In the genomic region with DNA sequence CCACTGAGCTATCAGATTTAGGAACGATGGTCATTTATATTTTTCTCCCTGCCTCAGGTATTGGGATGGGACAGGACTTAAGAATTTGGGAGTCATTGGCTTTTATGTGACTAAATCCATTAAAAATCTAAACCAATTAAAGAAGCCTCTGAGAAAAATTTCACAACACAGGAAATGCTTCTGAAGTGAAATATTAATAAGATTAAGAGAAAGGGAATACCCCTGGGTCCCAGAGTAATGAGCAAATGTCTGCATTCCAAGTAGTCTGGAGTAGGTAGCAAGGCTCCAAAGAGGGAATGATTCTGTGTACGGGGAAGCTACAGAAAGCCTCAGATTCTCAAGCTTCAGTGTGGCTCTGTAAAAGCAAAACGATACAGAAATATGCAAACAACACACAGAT, we compare ENCODE assay signal across 8 cellular contexts. TPM values are rescaled to one million over a fixed set of nuclear protein-coding genes. Genes with fewer than 3 reads are reported as not detected.
A peak's percentile ranks its signal among the peaks of the same experiment; 100 is the strongest.
DNase-seq lines count a peak whose midpoint lies in the region; TF ChIP-seq lines count a peak whose summit lies in the region.

No MANE protein-coding gene starts in this region.

- H3K27me3 ChIP-seq in OCI-LY3 (ENCODE audit: low read depth, low read length) (peaks cover 6% of the 10 kb centered on the region), esophagus muscularis mucosa (peaks cover 0 to 5% (median 0%) of the 10 kb centered on the region in 4 donors), prostate gland (replicated peaks; ENCODE audit: insufficient read depth) (no peaks in the 10 kb centered on the region)

- H3K9me3 ChIP-seq in OCI-LY3 (ENCODE audit: insufficient read depth, low read length) (no peaks in the 10 kb centered on the region), esophagus muscularis mucosa (no peaks in the 10 kb centered on the region), prostate gland (no peaks in the 10 kb centered on the region)

- H2AFZ ChIP-seq in OCI-LY3 (ENCODE audit: low read depth, low read length) = peak overlapping the region; percentile 86

- TF ChIP-seq POLR2A in esophagus muscularis mucosa (IDR thresholded peaks at IDR 0.05; ENCODE audit: low read depth) (no peak), prostate gland (IDR thresholded peaks at IDR 0.05) (no peak)

- intact Hi-C loops in esophagus muscularis mucosa (cut with DNase I) (loop anchor here (5.0 kb wide), 1 partner anchor 221 kb away; no protein-coding TSS in a partner anchor), prostate gland (cut with DNase I) (loop anchor here (10.0 kb wide), 1 partner anchor 246 kb away; a partner anchor contains a TSS)

- H3K36me3 ChIP-seq in OCI-LY3 (replicated peaks; ENCODE audit: low read depth, low read length) (peaks cover 3% of the 10 kb centered on the region), esophagus muscularis mucosa (peaks cover 2 to 5% (median 3%) of the 10 kb centered on the region in 4 donors), prostate gland (peaks cover 0 to 2% of the 10 kb centered on the region in 2 donors)

- H3K27ac ChIP-seq in OCI-LY3 (ENCODE audit: low read length) (peak overlapping the region; percentile 50), esophagus muscularis mucosa (replicated peaks in 1 of 4) (peak overlapping the region; percentile 67 to 80 (median 74)), prostate gland (peak overlapping the region; percentile 59 to 66)

- H3K4me1 ChIP-seq in OCI-LY3 (ENCODE audit: low read length) = peaks cover 29% of the 10 kb centered on the region
- peaks cover 15 to 21% (median 18%) of the 10 kb centered on the region in 4 donors for H3K4me1 ChIP-seq in esophagus muscularis mucosa
- peaks cover 9% of the 10 kb centered on the region for H3K4me1 ChIP-seq in prostate gland (replicated peaks)

- WGBS in esophagus muscularis mucosa = 39% methylated on average over 3 of the region's 3 CpGs
- 20% methylated on average over 3 of the region's 3 CpGs for WGBS in prostate gland

- TF ChIP-seq CTCF in OCI-LY3 (IDR thresholded peaks at IDR 0.05; ENCODE audit: low read depth, low read length) = no peak
- TF ChIP-seq CTCF in esophagus muscularis mucosa (IDR thresholded peaks at IDR 0.05) = no peak
- TF ChIP-seq CTCF in prostate gland (IDR thresholded peaks at IDR 0.05) = no peak

- peaks cover 43% of the 10 kb centered on the region for H3K79me2 ChIP-seq in OCI-LY3 (ENCODE audit: low read length)

- DNase-seq in ELR (ENCODE audit: low read depth) = peak; percentile 18
- no peak for DNase-seq in esophagus muscularis mucosa (ENCODE audit: extremely low spot score)
- no peak for DNase-seq in prostate gland (ENCODE audit: low spot score)
- DNase-seq in NCI-H2029 (lab: John Stamatoyannopoulos, UW) = no peak
- DNase-seq in iPS-NIHi11 (ENCODE audit: low spot score) = no peak
- no peak for DNase-seq in NCI-H146 (lab: John Stamatoyannopoulos, UW)
- DNase-seq in UCSD-AML1 (lab: John Stamatoyannopoulos, UW; ENCODE audit: unreplicated experiment) = no peak

- peak overlapping the region; percentile 95 for H3K4me2 ChIP-seq in OCI-LY3 (ENCODE audit: low read length)

- peak overlapping the region; percentile 90 for H3K9ac ChIP-seq in OCI-LY3 (ENCODE audit: low read length)

- H4K20me1 ChIP-seq in OCI-LY3 (ENCODE audit: insufficient read depth, low read length) = 0 out of 2 replicates have a peak, but pooled peaks cover 10% of the 10 kb centered on the region

- H3K4me3 ChIP-seq in OCI-LY3 (ENCODE audit: low read length) (peak overlapping the region; percentile 93), esophagus muscularis mucosa (peak overlapping the region; percentile 62 to 97 (median 75)), prostate gland (peak overlapping the region; percentile 61 to 80)

- no peak for TF ChIP-seq EP300 in esophagus muscularis mucosa (IDR thresholded peaks at IDR 0.05)

RNA-seq across cellular contexts. Expression of a gene that starts 0.7 kb away (rescaled TPM):
- total RNA-seq in esophagus muscularis mucosa = 10 to 100 TPM; 19.5 to 21.7 (median 20.5) TPM
- total RNA-seq in prostate gland = 10 to 100 TPM; 27.4 to 41.4 TPM

RNA-seq across cellular contexts. Expression of a gene that starts 40.6 kb away (rescaled TPM):
- total RNA-seq in esophagus muscularis mucosa = 1 to 10 TPM in 3 of 4 donors, under 1 TPM in 1; 0.99 to 3.4 (median 1.9) TPM
- 1 to 10 TPM; 3.2 to 6.7 TPM for total RNA-seq in prostate gland
